ENCODE assay signal across 1 cellular context in genomic region chr2:169584005-169584877, GRCh38.
TF ChIP-seq lines count a peak whose summit lies in the region.

PPIG (plus strand) TSS chr2:169584351; CDS start chr2:169604042, 19,691 bp downstream.

TF ChIP-seq in SK-N-SH treated with all-trans-retinoic acid at 6 μM for 48 hours, 23 proteins besides CTCF, POLR2A, EP300 and RAD21 (continued from another document):
- TF ChIP-seq, protein P1, sequence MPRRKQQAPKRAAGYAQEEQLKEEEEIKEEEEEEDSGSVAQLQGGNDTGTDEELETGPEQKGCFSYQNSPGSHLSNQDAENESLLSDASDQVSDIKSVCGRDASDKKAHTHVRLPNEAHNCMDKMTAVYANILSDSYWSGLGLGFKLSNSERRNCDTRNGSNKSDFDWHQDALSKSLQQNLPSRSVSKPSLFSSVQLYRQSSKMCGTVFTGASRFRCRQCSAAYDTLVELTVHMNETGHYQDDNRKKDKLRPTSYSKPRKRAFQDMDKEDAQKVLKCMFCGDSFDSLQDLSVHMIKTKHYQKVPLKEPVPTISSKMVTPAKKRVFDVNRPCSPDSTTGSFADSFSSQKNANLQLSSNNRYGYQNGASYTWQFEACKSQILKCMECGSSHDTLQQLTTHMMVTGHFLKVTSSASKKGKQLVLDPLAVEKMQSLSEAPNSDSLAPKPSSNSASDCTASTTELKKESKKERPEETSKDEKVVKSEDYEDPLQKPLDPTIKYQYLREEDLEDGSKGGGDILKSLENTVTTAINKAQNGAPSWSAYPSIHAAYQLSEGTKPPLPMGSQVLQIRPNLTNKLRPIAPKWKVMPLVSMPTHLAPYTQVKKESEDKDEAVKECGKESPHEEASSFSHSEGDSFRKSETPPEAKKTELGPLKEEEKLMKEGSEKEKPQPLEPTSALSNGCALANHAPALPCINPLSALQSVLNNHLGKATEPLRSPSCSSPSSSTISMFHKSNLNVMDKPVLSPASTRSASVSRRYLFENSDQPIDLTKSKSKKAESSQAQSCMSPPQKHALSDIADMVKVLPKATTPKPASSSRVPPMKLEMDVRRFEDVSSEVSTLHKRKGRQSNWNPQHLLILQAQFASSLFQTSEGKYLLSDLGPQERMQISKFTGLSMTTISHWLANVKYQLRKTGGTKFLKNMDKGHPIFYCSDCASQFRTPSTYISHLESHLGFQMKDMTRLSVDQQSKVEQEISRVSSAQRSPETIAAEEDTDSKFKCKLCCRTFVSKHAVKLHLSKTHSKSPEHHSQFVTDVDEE (CRISPR knock-in tag; IDR thresholded peaks at IDR 0.05) = no peak
- TF ChIP-seq ISL1 (CRISPR knock-in tag; IDR thresholded peaks at IDR 0.05) = no peak; the same call in 1 of the 2 replicates
